Comparison of ENCODE assay signal across 26 cellular contexts in the genomic region with DNA sequence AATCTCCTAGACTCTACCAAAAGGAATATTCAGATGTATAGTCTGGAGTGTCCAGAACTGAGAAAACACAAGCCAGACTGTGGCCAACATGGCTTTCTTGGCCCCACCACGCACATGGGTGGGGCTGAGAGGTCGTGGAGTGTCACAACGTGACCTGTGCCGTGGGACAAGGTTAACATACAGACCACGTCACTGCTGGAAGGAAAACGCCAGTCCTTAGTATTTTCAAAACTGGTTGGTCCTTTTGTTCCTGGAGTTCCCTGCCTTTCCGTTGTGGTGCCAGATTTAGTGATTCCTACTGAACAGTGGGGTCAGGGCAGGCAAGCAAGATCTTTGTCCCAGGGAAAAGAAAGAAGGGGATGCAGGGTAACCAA. TPM values are rescaled to one million over a fixed set of nuclear protein-coding genes. Genes with fewer than 3 reads are reported as not detected.
"Had no signal": no experiment of that assay in that cellular context is flagged by ENCODE, and none has a peak within 500 bp of the region (broad histone marks: within the 10 kb centered on the region; RNA-seq: fewer than 3 reads in every experiment).

No MANE protein-coding gene starts in this region.

- H3K9me3 Mint-ChIP-seq: activated CD4-positive, alpha-beta memory T cell treated with anti-CD3 and anti-CD28 coated beads for 36 hours; activated CD4-positive, alpha-beta T cell treated with anti-CD3 and anti-CD28 coated beads, Interleukin-2, amount 10 ng/mL, durations not matched to agents 24 days and 14 days; activated T-helper 1 cell treated with anti-CD3 and anti-CD28 coated beads, Interleukin-12 subunit alpha, Interleukin-12 subunit beta, Interleukin-2, Interleukin-4 antibody, amounts not matched to agents 30 ng/mL and 10 ng/mL and 1 ng/mL, durations not matched to agents 14 hours and 24 hours and 36 hours; memory B cell; T-helper 1 cell treated with Interleukin-12 subunit alpha and Interleukin-12 subunit beta and Interleukin-4 antibody, amounts not matched to agents 30 μg/mL and 1 μg/mL, for 36 hours had no signal

- H3K9me3 ChIP-seq: esophagus muscularis mucosa, right lobe of liver, upper lobe of right lung had no signal

- H3K4me3 Mint-ChIP-seq: activated CD4-positive, alpha-beta memory T cell treated with anti-CD3 and anti-CD28 coated beads for 36 hours; activated CD4-positive, alpha-beta T cell treated with anti-CD3 and anti-CD28 coated beads, Interleukin-2, amount 10 ng/mL, durations not matched to agents 24 days and 14 days; activated T-helper 1 cell treated with anti-CD3 and anti-CD28 coated beads, Interleukin-12 subunit alpha, Interleukin-12 subunit beta, Interleukin-2, Interleukin-4 antibody, amounts not matched to agents 30 ng/mL and 10 ng/mL and 1 ng/mL, durations not matched to agents 14 hours and 24 hours and 36 hours; memory B cell; naive thymus-derived CD4-positive, alpha-beta T cell; T-helper 1 cell treated with Interleukin-12 subunit alpha and Interleukin-12 subunit beta and Interleukin-4 antibody, amounts not matched to agents 30 μg/mL and 1 μg/mL, for 36 hours had no signal

- H3K4me1 ChIP-seq: esophagus muscularis mucosa, foreskin keratinocyte, right lobe of liver, upper lobe of right lung had no signal

- H3K36me3 ChIP-seq: cardiac muscle cell, esophagus muscularis mucosa, right lobe of liver, upper lobe of right lung had no signal

- H3K36me3 Mint-ChIP-seq: activated CD4-positive, alpha-beta memory T cell treated with anti-CD3 and anti-CD28 coated beads for 36 hours had no signal

- DNase-seq: activated CD4-positive, alpha-beta memory T cell treated with anti-CD3 and anti-CD28 coated beads for 36 hours; activated CD4-positive, alpha-beta T cell treated with anti-CD3 and anti-CD28 coated beads, Interleukin-2, amount 10 ng/mL, durations not matched to agents 24 days and 14 days; activated CD8-positive, alpha-beta memory T cell treated with anti-CD3 and anti-CD28 coated beads, Interleukin-2, amount 50 U/mL, for 4 hours; activated effector memory CD4-positive, alpha-beta T cell treated with anti-CD3 and anti-CD28 coated beads, Interleukin-2, amount 50 U/mL, for 16 hours; activated naive CD4-positive, alpha-beta T cell treated with anti-CD3 and anti-CD28 coated beads, Interleukin-2, amount 50 U/mL, for 16 hours; activated T-cell treated with anti-CD3 and anti-CD28 coated beads, Interleukin-2, amount 50 U/mL, for 1 hour; amygdala; foreskin keratinocyte; midbrain; naive thymus-derived CD4-positive, alpha-beta T cell; stimulated activated CD4-positive, alpha-beta T cell treated with anti-CD3 and anti-CD28 coated beads, Interleukin-12 subunit alpha, Interleukin-12 subunit beta, amount 100 ng/mL, for 4 hours; stimulated activated CD4-positive, alpha-beta T cell treated with anti-CD3 and anti-CD28 coated beads, Interleukin-4, amount 100 ng/mL, for 1 hour; stimulated activated naive CD8-positive, alpha-beta T cell treated with anti-CD3 and anti-CD28 coated beads, Interleukin-15, Interleukin-2, amounts not matched to agents 100 U/mL and 50 U/mL, for 24 hours; SW 1271; T-helper 9 cell; upper lobe of right lung had no signal

- H3K27me3 Mint-ChIP-seq: activated CD4-positive, alpha-beta memory T cell treated with anti-CD3 and anti-CD28 coated beads for 36 hours; activated CD4-positive, alpha-beta T cell treated with anti-CD3 and anti-CD28 coated beads, Interleukin-2, amount 10 ng/mL, durations not matched to agents 24 days and 14 days; memory B cell had no signal

- ATAC-seq: activated CD4-positive, CD25-positive, alpha-beta regulatory T cell treated with anti-CD3 and anti-CD28 coated beads, Interleukin-2, amount 50 U/mL, for 24 hours; foreskin keratinocyte; naive thymus-derived CD4-positive, alpha-beta T cell; right lobe of liver; stimulated activated naive CD8-positive, alpha-beta T cell treated with anti-CD3 and anti-CD28 coated beads, Interleukin-15, Interleukin-2, amounts not matched to agents 100 U/mL and 50 U/mL, for 24 hours; upper lobe of right lung had no signal

- H3K27me3 ChIP-seq: cardiac muscle cell, esophagus muscularis mucosa, foreskin keratinocyte, right lobe of liver, upper lobe of right lung had no signal

- H3K27ac Mint-ChIP-seq: activated CD4-positive, alpha-beta memory T cell treated with anti-CD3 and anti-CD28 coated beads for 36 hours; activated CD4-positive, alpha-beta T cell treated with anti-CD3 and anti-CD28 coated beads, Interleukin-2, amount 10 ng/mL, durations not matched to agents 24 days and 14 days; activated T-helper 1 cell treated with anti-CD3 and anti-CD28 coated beads, Interleukin-12 subunit alpha, Interleukin-12 subunit beta, Interleukin-2, Interleukin-4 antibody, amounts not matched to agents 30 ng/mL and 10 ng/mL and 1 ng/mL, durations not matched to agents 14 hours and 24 hours and 36 hours; memory B cell; naive thymus-derived CD4-positive, alpha-beta T cell; T-helper 1 cell treated with Interleukin-12 subunit alpha and Interleukin-12 subunit beta and Interleukin-4 antibody, amounts not matched to agents 30 μg/mL and 1 μg/mL, for 36 hours had no signal

- H3K4me3 ChIP-seq: cardiac muscle cell, esophagus muscularis mucosa, right lobe of liver, SK-N-MC, skin epidermis, upper lobe of right lung had no signal

- H3K27ac ChIP-seq: cardiac muscle cell, foreskin keratinocyte, right lobe of liver, SK-N-MC, skin epidermis, upper lobe of right lung, VCaP had no signal

- H3K4me1 Mint-ChIP-seq: memory B cell had no signal

RNA-seq across cellular contexts. Expression of gene MN1, which starts 26.6 kb away (rescaled TPM):
- polyA plus RNA-seq: naive thymus-derived CD4-positive, alpha-beta T cell had no signal
